Comparison of ENCODE assay signal across 37 cellular contexts in the genomic region with DNA sequence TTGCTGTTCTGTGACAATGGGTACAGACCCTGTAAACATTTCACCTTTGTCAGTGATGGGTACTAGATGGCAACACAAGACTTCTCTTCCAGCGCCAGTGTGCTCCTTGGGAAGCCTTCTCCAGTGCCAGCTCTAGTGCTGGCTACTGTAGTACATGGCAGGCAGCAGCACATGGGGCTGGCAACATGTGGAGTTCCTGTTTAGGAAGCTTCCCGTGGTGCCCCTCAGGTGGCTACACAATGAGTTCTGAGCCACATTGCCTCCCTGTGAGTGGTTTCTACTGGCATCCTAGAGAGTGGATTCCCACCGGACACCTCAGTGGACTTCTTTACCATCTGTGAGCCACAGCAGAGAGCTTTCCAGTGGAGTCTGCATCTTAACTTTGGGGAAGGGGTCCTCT.
"Had no signal": no experiment of that assay in that cellular context is flagged by ENCODE, and none has a peak within 500 bp of the region (broad histone marks: within the 10 kb centered on the region; RNA-seq: fewer than 3 reads in every experiment).

No MANE protein-coding gene starts in this region.

- H3K9me3 Mint-ChIP-seq: activated naive CD4-positive, alpha-beta T cell treated with anti-CD3 and anti-CD28 coated beads for 36 hours; activated naive CD4-positive, alpha-beta T cell treated with anti-CD3 and anti-CD28 coated beads, Interleukin-2, amount 10 ng/mL, durations not matched to agents 7 days and 5 days; activated T-cell treated with anti-CD3 and anti-CD28 coated beads, Interleukin-2, amount 50 U/mL, for 4 hours; activated T-helper 1 cell treated with anti-CD3 and anti-CD28 coated beads, Interleukin-12 subunit alpha, Interleukin-12 subunit beta, Interleukin-2, Interleukin-4 antibody, amounts not matched to agents 30 ng/mL and 10 ng/mL and 1 ng/mL, durations not matched to agents 14 hours and 24 hours and 36 hours; activated T-helper 2 cell treated with anti-CD3 and anti-CD28 coated beads, Interferon-gamma antibody, Interleukin-2, Interleukin-4, amounts not matched to agents 10 μg/mL and 5 μg/mL and 100 μg/mL, durations not matched to agents 14 hours and 24 hours and 36 hours had no signal

- H3K4me1 ChIP-seq: adrenal gland, ascending aorta, body of pancreas, breast epithelium had no signal

- H3K27me3 ChIP-seq: adrenal gland, ascending aorta, body of pancreas, brain microvascular endothelial cell, breast epithelium, cardiac muscle cell had no signal

- H3K27ac ChIP-seq: adrenal gland, ascending aorta, body of pancreas, brain microvascular endothelial cell, breast epithelium, cardiac muscle cell had no signal

- H3K9me3 ChIP-seq: adrenal gland, ascending aorta, body of pancreas, breast epithelium had no signal

- H3K4me1 Mint-ChIP-seq: activated naive CD4-positive, alpha-beta T cell treated with anti-CD3 and anti-CD28 coated beads, Interleukin-2, amount 10 ng/mL, durations not matched to agents 7 days and 5 days; activated naive CD4-positive, alpha-beta T cell treated with anti-CD3 and anti-CD28 coated beads, Interleukin-2, amount 50 U/mL, for 24 hours; activated naive CD8-positive, alpha-beta T cell treated with anti-CD3 and anti-CD28 coated beads for 36 hours; activated naive CD8-positive, alpha-beta T cell treated with anti-CD3 and anti-CD28 coated beads, Interleukin-2, amount 10 ng/mL, durations not matched to agents 7 days and 5 days; activated naive CD8-positive, alpha-beta T cell treated with anti-CD3 and anti-CD28 coated beads, Interleukin-2, amount 50 U/mL, for 24 hours; brain; central memory CD8-positive, alpha-beta T cell had no signal

- ATAC-seq: activated naive CD4-positive, alpha-beta T cell treated with anti-CD3 and anti-CD28 coated beads, Interleukin-2, amount 50 U/mL, for 72 hours; activated naive CD8-positive, alpha-beta T cell treated with anti-CD3 and anti-CD28 coated beads, Interleukin-2, amount 50 U/mL, for 24 hours; activated T-cell treated with anti-CD3 and anti-CD28 coated beads, Interleukin-2, amount 50 U/mL, for 4 hours; activated T-cell treated with anti-CD3 and anti-CD28 coated beads, Interleukin-2, amount 50 U/mL, for 72 hours; body of pancreas had no signal

- H3K4me3 ChIP-seq: adrenal gland, ascending aorta, body of pancreas, breast epithelium, cardiac muscle cell had no signal

- H3K27ac Mint-ChIP-seq: activated naive CD4-positive, alpha-beta T cell treated with anti-CD3 and anti-CD28 coated beads for 36 hours; activated naive CD4-positive, alpha-beta T cell treated with anti-CD3 and anti-CD28 coated beads, Interleukin-2, amount 10 ng/mL, durations not matched to agents 7 days and 5 days; activated naive CD4-positive, alpha-beta T cell treated with anti-CD3 and anti-CD28 coated beads, Interleukin-2, amount 50 U/mL, for 24 hours; activated naive CD4-positive, alpha-beta T cell treated with anti-CD3 and anti-CD28 coated beads, Interleukin-2, amount 50 U/mL, for 72 hours; activated naive CD8-positive, alpha-beta T cell; activated naive CD8-positive, alpha-beta T cell treated with anti-CD3 and anti-CD28 coated beads for 36 hours; activated naive CD8-positive, alpha-beta T cell treated with anti-CD3 and anti-CD28 coated beads, Interleukin-2, amount 10 ng/mL, durations not matched to agents 7 days and 5 days; activated naive CD8-positive, alpha-beta T cell treated with anti-CD3 and anti-CD28 coated beads, Interleukin-2, amount 50 U/mL, for 24 hours; activated T-cell treated with anti-CD3 and anti-CD28 coated beads, Interleukin-2, amount 50 U/mL, for 24 hours; activated T-cell treated with anti-CD3 and anti-CD28 coated beads, Interleukin-2, amount 50 U/mL, for 72 hours; activated T-helper 1 cell treated with anti-CD3 and anti-CD28 coated beads, Interleukin-12 subunit alpha, Interleukin-12 subunit beta, Interleukin-2, Interleukin-4 antibody, amounts not matched to agents 30 ng/mL and 10 ng/mL and 1 ng/mL, durations not matched to agents 14 hours and 24 hours and 36 hours; activated T-helper 2 cell treated with anti-CD3 and anti-CD28 coated beads, Interferon-gamma antibody, Interleukin-2, Interleukin-4, amounts not matched to agents 10 μg/mL and 5 μg/mL and 100 μg/mL, durations not matched to agents 14 hours and 24 hours and 36 hours; brain had no signal

- H3K36me3 ChIP-seq: adrenal gland, ascending aorta, brain microvascular endothelial cell, breast epithelium, cardiac muscle cell had no signal

- H3K36me3 Mint-ChIP-seq: activated naive CD4-positive, alpha-beta T cell treated with anti-CD3 and anti-CD28 coated beads, Interleukin-2, amount 10 ng/mL, durations not matched to agents 7 days and 5 days; activated naive CD4-positive, alpha-beta T cell treated with anti-CD3 and anti-CD28 coated beads, Interleukin-2, amount 50 U/mL, for 24 hours; activated naive CD4-positive, alpha-beta T cell treated with anti-CD3 and anti-CD28 coated beads, Interleukin-2, amount 50 U/mL, for 72 hours; activated naive CD8-positive, alpha-beta T cell; activated naive CD8-positive, alpha-beta T cell treated with anti-CD3 and anti-CD28 coated beads for 36 hours; activated naive CD8-positive, alpha-beta T cell treated with anti-CD3 and anti-CD28 coated beads, Interleukin-2, amount 10 ng/mL, durations not matched to agents 7 days and 5 days; brain had no signal

- H3K27me3 Mint-ChIP-seq: activated naive CD4-positive, alpha-beta T cell treated with anti-CD3 and anti-CD28 coated beads, Interleukin-2, amount 10 ng/mL, durations not matched to agents 7 days and 5 days; activated naive CD8-positive, alpha-beta T cell treated with anti-CD3 and anti-CD28 coated beads, Interleukin-2, amount 10 ng/mL, durations not matched to agents 7 days and 5 days; activated T-cell treated with anti-CD3 and anti-CD28 coated beads, Interleukin-2, amount 50 U/mL, for 24 hours; brain; central memory CD8-positive, alpha-beta T cell had no signal

- H3K4me3 Mint-ChIP-seq: activated naive CD4-positive, alpha-beta T cell treated with anti-CD3 and anti-CD28 coated beads for 36 hours; activated naive CD4-positive, alpha-beta T cell treated with anti-CD3 and anti-CD28 coated beads, Interleukin-2, amount 10 ng/mL, durations not matched to agents 7 days and 5 days; activated naive CD4-positive, alpha-beta T cell treated with anti-CD3 and anti-CD28 coated beads, Interleukin-2, amount 50 U/mL, for 24 hours; activated naive CD8-positive, alpha-beta T cell; activated naive CD8-positive, alpha-beta T cell treated with anti-CD3 and anti-CD28 coated beads for 36 hours; activated naive CD8-positive, alpha-beta T cell treated with anti-CD3 and anti-CD28 coated beads, Interleukin-2, amount 10 ng/mL, durations not matched to agents 7 days and 5 days; activated naive CD8-positive, alpha-beta T cell treated with anti-CD3 and anti-CD28 coated beads, Interleukin-2, amount 50 U/mL, for 24 hours; activated T-cell treated with anti-CD3 and anti-CD28 coated beads, Interleukin-2, amount 50 U/mL, for 24 hours; activated T-cell treated with anti-CD3 and anti-CD28 coated beads, Interleukin-2, amount 50 U/mL, for 4 hours; activated T-cell treated with anti-CD3 and anti-CD28 coated beads, Interleukin-2, amount 50 U/mL, for 72 hours; activated T-helper 1 cell treated with anti-CD3 and anti-CD28 coated beads, Interleukin-12 subunit alpha, Interleukin-12 subunit beta, Interleukin-2, Interleukin-4 antibody, amounts not matched to agents 30 ng/mL and 10 ng/mL and 1 ng/mL, durations not matched to agents 14 hours and 24 hours and 36 hours; brain; central memory CD8-positive, alpha-beta T cell had no signal

- DNase-seq: activated effector memory CD4-positive, alpha-beta T cell treated with anti-CD3 and anti-CD28 coated beads, Interleukin-2, amount 50 U/mL, for 16 hours; activated effector memory CD4-positive, alpha-beta T cell treated with Interleukin-2 at 50 U/mL for 16 hours; activated gamma-delta T cell; activated gamma-delta T cell treated with Interleukin-2 at 50 U/mL for 16 hours; activated naive CD4-positive, alpha-beta T cell; activated naive CD4-positive, alpha-beta T cell treated with anti-CD3 and anti-CD28 coated beads for 36 hours; activated naive CD4-positive, alpha-beta T cell treated with anti-CD3 and anti-CD28 coated beads, Interleukin-2, amount 10 ng/mL, durations not matched to agents 7 days and 5 days; activated naive CD4-positive, alpha-beta T cell treated with anti-CD3 and anti-CD28 coated beads, Interleukin-2, amount 50 U/mL, for 16 hours; activated naive CD4-positive, alpha-beta T cell treated with Interleukin-2 at 50 U/mL for 16 hours; activated naive CD8-positive, alpha-beta T cell treated with anti-CD3 and anti-CD28 coated beads for 36 hours; activated naive CD8-positive, alpha-beta T cell treated with anti-CD3 and anti-CD28 coated beads, Interleukin-2, amount 10 ng/mL, durations not matched to agents 7 days and 5 days; activated naive CD8-positive, alpha-beta T cell treated with anti-CD3 and anti-CD28 coated beads, Interleukin-2, amount 50 U/mL, for 24 hours; activated T-cell treated with anti-CD3 and anti-CD28 coated beads, Interleukin-2, amount 50 U/mL, for 1 hour; activated T-cell treated with anti-CD3 and anti-CD28 coated beads, Interleukin-2, amount 50 U/mL, for 24 hours; activated T-cell treated with anti-CD3 and anti-CD28 coated beads, Interleukin-2, amount 50 U/mL, for 4 hours; activated T-cell treated with anti-CD3 and anti-CD28 coated beads, Interleukin-2, amount 50 U/mL, for 48 hours; activated T-cell treated with anti-CD3 and anti-CD28 coated beads, Interleukin-2, amount 50 U/mL, for 72 hours; adrenal gland; amniotic stem cell; amygdala; anterior cingulate cortex; aorta; body of pancreas; brain microvascular endothelial cell; caudate nucleus; central memory CD4-positive, alpha-beta T cell; cerebellar nuclear complex had no signal
